In the genomic region with DNA sequence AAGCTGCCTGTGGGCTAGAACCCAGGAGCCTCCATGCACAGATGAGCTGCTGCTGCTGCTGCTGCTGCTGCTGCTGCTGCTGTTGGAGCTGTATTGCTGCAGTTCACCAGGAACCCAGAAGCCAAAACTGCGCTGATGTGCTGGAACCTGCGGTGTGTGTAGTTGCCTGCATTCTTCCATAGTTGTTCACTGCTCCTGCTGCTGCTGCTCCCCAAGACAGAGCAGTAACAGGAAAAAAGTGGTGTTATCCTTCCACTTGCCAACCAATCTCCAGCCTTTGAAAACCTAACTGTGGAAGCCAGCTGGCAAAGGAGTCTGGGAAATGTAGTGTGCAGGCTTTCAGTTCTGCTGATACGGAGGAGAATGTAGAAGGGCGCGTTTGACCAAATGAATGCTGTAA, we compare ENCODE assay signal across 13 cellular contexts. TPM values are rescaled to one million over a fixed set of nuclear protein-coding genes. Genes with fewer than 3 reads are reported as not detected.
DNase-seq lines count a peak whose midpoint lies in the region; ATAC-seq, FAIRE-seq and TF ChIP-seq lines count a peak whose summit lies in the region.
"Had no signal": no experiment of that assay in that cellular context is flagged by ENCODE, and none has a peak within 500 bp of the region (broad histone marks: within the 10 kb centered on the region; RNA-seq: fewer than 3 reads in every experiment).

No MANE protein-coding gene starts in this region.

- FAIRE-seq in HepG2 (lab: Jason Lieb, UNC): no peak
- FAIRE-seq: A204.1 had no signal

- in situ Hi-C loops in HepG2 (cut with HindIII; ENCODE audit: extremely low pct_ligation_motif_present, low pct_unique_long_range_greater_than_20kb): no loop called here

- peaks cover 90% of the 10 kb centered on the region for H3K79me2 ChIP-seq in HepG2 (ENCODE audit: insufficient read depth, low read length)

- H3K4me1 ChIP-seq in right atrium auricular region: peaks cover 0 to 36% of the 10 kb centered on the region in 2 donors
- peaks cover 65% of the 10 kb centered on the region for H3K4me1 ChIP-seq in HepG2 (ENCODE audit: insufficient read depth, low read length)
- peaks cover 3 to 11% of the 10 kb centered on the region in 2 donors for H3K4me1 ChIP-seq in aorta (ENCODE audit: control insufficient read depth in 1 of 2, insufficient read depth in 2 of 2, low read length in 2 of 2)

- TF ChIP-seq EP300 in HepG2 (IDR thresholded peaks at IDR 0.05; ENCODE audit: low read depth in 2 of 2, low read length in 2 of 2): no peak
- TF ChIP-seq EP300 in HepG2 (CRISPR knock-in tag; IDR thresholded peaks at IDR 0.05; ENCODE audit: borderline replicate concordance): no peak

- H3K27me3 Mint-ChIP-seq in stimulated activated naive CD8-positive, alpha-beta T cell treated with anti-CD3 and anti-CD28 coated beads, Interleukin-15, amount 100 ng/mL, for 72 hours: no peaks in the 10 kb centered on the region

- intact Hi-C loops in Right ventricle myocardium inferior (cut with DNase I) (no loop called here), HepG2 (cut with micrococcal nuclease; ENCODE audit: unreplicated experiment) (no loop called here), aorta (cut with DNase I) (no loop called here)

- TF ChIP-seq RAD21 in HepG2 (CRISPR knock-in tag; IDR thresholded peaks at IDR 0.05): no peak

- H3K4me3 Mint-ChIP-seq in stimulated activated naive CD8-positive, alpha-beta T cell treated with anti-CD3 and anti-CD28 coated beads, Interleukin-15, amount 100 ng/mL, for 72 hours: no peak overlapping the region

- POLR2A ChIA-PET in HepG2 (lab: Yijun Ruan, JAX): interaction anchor here (0.6 kb wide), 1 partner anchor 9 kb away, joined by 6 read pairs; no protein-coding TSS in a partner anchor

- CTCF ChIA-PET in HepG2 (lab: Yijun Ruan, JAX; ENCODE audit: low intra/inter-chr PET ratio, low total read pairs): no interaction called here

- no peak overlapping the region for H3K27ac ChIP-seq in right atrium auricular region
- no peak overlapping the region for H3K27ac ChIP-seq in HepG2 (ENCODE audit: extremely low read length, insufficient read depth, low read length)
- peak overlapping the region in 1 of 2 donors; percentile 49 for H3K27ac ChIP-seq in aorta (ENCODE audit: low read depth in 1 of 2, low read length in 2 of 2)
- H3K27ac ChIP-seq: VCaP had no signal

- no peak overlapping the region for H3K27ac Mint-ChIP-seq in stimulated activated naive CD8-positive, alpha-beta T cell treated with anti-CD3 and anti-CD28 coated beads, Interleukin-15, amount 100 ng/mL, for 72 hours

- H3K36me3 ChIP-seq in right atrium auricular region: no peaks in the 10 kb centered on the region
- 0 out of 5 replicates have a peak, but pooled peaks cover 0 to 5% of the 10 kb centered on the region in 2 experiments for H3K36me3 ChIP-seq in HepG2 (replicated peaks in 1 of 2; ENCODE audit: control insufficient read depth in 1 of 2, insufficient read depth in 2 of 2, low read length in 2 of 2)
- no peaks in the 10 kb centered on the region for H3K36me3 ChIP-seq in aorta (ENCODE audit: control insufficient read depth in 1 of 2, insufficient read depth in 2 of 2, low read length in 1 of 2)

- no peaks in the 10 kb centered on the region for H3K9me3 Mint-ChIP-seq in stimulated activated naive CD8-positive, alpha-beta T cell treated with anti-CD3 and anti-CD28 coated beads, Interleukin-15, amount 100 ng/mL, for 72 hours

- ATAC-seq in Right ventricle myocardium inferior (peak; percentile 32), HepG2 (no peak), aorta (ENCODE audit: low FRiP score) (peak; percentile 64), HG03139 (IDR thresholded peaks at IDR 0.05; ENCODE audit: unreplicated experiment) (no peak)
- no peak for ATAC-seq in stimulated activated naive CD8-positive, alpha-beta T cell treated with anti-CD3 and anti-CD28 coated beads, Interleukin-15, amount 100 ng/mL, for 72 hours

- no peak overlapping the region for H3K9ac ChIP-seq in HepG2 (ENCODE audit: insufficient read depth, low read depth, low read length)

- no peak overlapping the region for H2AFZ ChIP-seq in HepG2 (ENCODE audit: low read length)

- no TSS peak for BruUV-seq in HepG2 (replicated peaks; lab: Mats Ljungman, UMichigan)

- H3K4me3 ChIP-seq in right atrium auricular region (no peak overlapping the region), epithelial cell of esophagus (ENCODE audit: low read length) (no peak overlapping the region), HepG2 (replicated peaks in 1 of 3; ENCODE audit: insufficient read depth in 1 of 3, low read depth in 2 of 3, low read length in 3 of 3) (no peak overlapping the region), aorta (ENCODE audit: low read length in 2 of 2) (no peak overlapping the region)

- no peak for DNase-seq in Right ventricle myocardium inferior (ENCODE audit: missing footprints)
- no peak for DNase-seq in right atrium auricular region (ENCODE audit: low spot score)
- DNase-seq in epithelial cell of esophagus (ENCODE audit: low read depth): peak; percentile 69
- DNase-seq in HepG2 (ENCODE audit: low spot score): no peak
- peak in 1 of 2 donors; percentile 51 for DNase-seq in aorta
- no peak for DNase-seq in stimulated activated naive CD8-positive, alpha-beta T cell treated with anti-CD3 and anti-CD28 coated beads, Interleukin-15, amount 100 ng/mL, for 72 hours
- DNase-seq in UCSD-AML1 (lab: John Stamatoyannopoulos, UW; ENCODE audit: unreplicated experiment): no peak
- DNase-seq: effector CD4-positive, alpha-beta T cell; H7; NCI-H1436 had no signal

- 98% methylated on average over 5 of the region's 5 CpGs for WGBS in HepG2 (ENCODE audit: low lambda C conversion rate)
- WGBS in aorta, 2 donors: 6 to 9% methylated on average over 5 of the region's 5 CpGs

- H3K27me3 ChIP-seq in right atrium auricular region: no peaks in the 10 kb centered on the region
- H3K27me3 ChIP-seq in HepG2 (ENCODE audit: control insufficient read depth in 1 of 2, insufficient read depth in 2 of 2, low read length in 2 of 2): no peaks in the 10 kb centered on the region
- no peaks in the 10 kb centered on the region for H3K27me3 ChIP-seq in aorta (ENCODE audit: control insufficient read depth in 1 of 2, insufficient read depth in 2 of 2, low read length in 1 of 2)

- no peak for TF ChIP-seq POLR2A in HepG2 (IDR thresholded peaks at IDR 0.05; ENCODE audit: insufficient read depth in 1 of 2, low read depth in 2 of 2, low read length in 2 of 2)

- H4K20me1 ChIP-seq in HepG2 (ENCODE audit: insufficient read depth, low read length): peaks cover 35% of the 10 kb centered on the region

- TF ChIP-seq CTCF in right atrium auricular region (IDR thresholded peaks at IDR 0.05) (no peak), epithelial cell of esophagus (IDR thresholded peaks at IDR 0.05; ENCODE audit: insufficient read depth, low read depth, low read length, missing control alignments) (no peak), HepG2 (CRISPR knock-in tag; IDR thresholded peaks at IDR 0.05) (no peak)

- H3K4me2 ChIP-seq in HepG2 (ENCODE audit: low read depth, low read length): no peak overlapping the region

- H3K9me3 ChIP-seq in right atrium auricular region (no peaks in the 10 kb centered on the region), HepG2 (ENCODE audit: low read length) (no peaks in the 10 kb centered on the region), aorta (ENCODE audit: control insufficient read depth, low read length) (no peaks in the 10 kb centered on the region)

- peaks cover 34% of the 10 kb centered on the region for H3K4me1 Mint-ChIP-seq in stimulated activated naive CD8-positive, alpha-beta T cell treated with anti-CD3 and anti-CD28 coated beads, Interleukin-15, amount 100 ng/mL, for 72 hours

RNA-seq across cellular contexts. Expression of gene ARHGAP35, which starts 37.9 kb away (rescaled TPM):
- total RNA-seq in Right ventricle myocardium inferior (64.4 TPM), right atrium auricular region (10 to 100 TPM; 59.1 to 76.5 TPM), HepG2 (2016; rRNA removed; fragmentation: Illumina TruSeq; extraction: Trizol) (30.1 and 39.9 TPM in 2 replicates), aorta (10 to 100 TPM; 60.6 to 64.4 TPM)
- 7.4 and 8.7 TPM in 2 replicates for total RNA-seq in HepG2 (2016; cell fraction: cytosol; rRNA removed; fragmentation: Illumina TruSeq; extraction: Trizol; ENCODE audit: low read depth)
- 30.9 and 34.3 TPM in 2 replicates for total RNA-seq in HepG2 (2016; cell fraction: insoluble cytoplasmic fraction; rRNA removed; fragmentation: Illumina TruSeq; extraction: Trizol)
- 22.3 and 27.4 TPM in 2 replicates for total RNA-seq in HepG2 (2016; cell fraction: membrane; rRNA removed; fragmentation: Illumina TruSeq; extraction: Trizol)
- 30.0 and 36.8 TPM in 2 replicates for total RNA-seq in HepG2 (2016; cell fraction: nucleus; rRNA removed; fragmentation: Illumina TruSeq; extraction: Trizol)
- polyA plus RNA-seq in HepG2 (2011; rRNA removed) (28.3 and 30.2 TPM in 2 replicates), aorta (10 to 100 TPM; 11.0 to 15.7 TPM)
- 19.6 and 22.6 TPM in 2 replicates for polyA plus RNA-seq in HepG2 (2011; cell fraction: cytosol; rRNA removed)
- 21.7 and 24.1 TPM in 2 replicates for polyA plus RNA-seq in HepG2 (2011; cell fraction: nucleus; rRNA removed)
- 33.6 and 34.8 TPM in 2 replicates for polyA plus RNA-seq in HepG2 (2012)
- 1.4 and 1.7 TPM in 2 replicates for polyA plus RNA-seq in HepG2 (2016; cell fraction: cytosol; fragmentation: Illumina TruSeq; extraction: Trizol; ENCODE audit: low read depth)
- polyA plus RNA-seq in HepG2 (2016; cell fraction: insoluble cytoplasmic fraction; fragmentation: Illumina TruSeq; extraction: Trizol; ENCODE audit: low read depth): 17.7 and 24.1 TPM in 2 replicates
- polyA plus RNA-seq in HepG2 (2016; cell fraction: membrane; fragmentation: Illumina TruSeq; extraction: Trizol; ENCODE audit: low read depth): 3.9 and 5.5 TPM in 2 replicates
- polyA plus RNA-seq in HepG2 (2016; cell fraction: nucleus; fragmentation: Illumina TruSeq; extraction: Trizol; ENCODE audit: insufficient read depth, low read depth): 28.8 and 32.3 TPM in 2 replicates
- 33.9 and 80.3 TPM in 2 replicates for polyA minus RNA-seq in HepG2 (2011; rRNA and poly(A)+ RNA removed; ENCODE audit: low replicate concordance)
- 28.8 and 37.8 TPM in 2 replicates for polyA minus RNA-seq in HepG2 (2011; cell fraction: cytosol; rRNA and poly(A)+ RNA removed)
- polyA minus RNA-seq in HepG2 (2011; cell fraction: nucleus; rRNA and poly(A)+ RNA removed): 41.6 and 55.4 TPM in 2 replicates

RNA-seq across cellular contexts. Expression of gene AP2S1, which starts 48.1 kb away (rescaled TPM):
- total RNA-seq in Right ventricle myocardium inferior (94.7 TPM), right atrium auricular region (100 to 1,000 TPM in 1 of 2 donors, 10 to 100 TPM in 1; 61.0 to 103 TPM), HepG2 (2016; rRNA removed; fragmentation: Illumina TruSeq; extraction: Trizol) (86.1 and 94.9 TPM in 2 replicates), aorta (100 to 1,000 TPM in 1 of 2 donors, 10 to 100 TPM in 1; 98.3 to 119 TPM)
- 77.4 and 107 TPM in 2 replicates for total RNA-seq in HepG2 (2016; cell fraction: cytosol; rRNA removed; fragmentation: Illumina TruSeq; extraction: Trizol; ENCODE audit: low read depth)
- total RNA-seq in HepG2 (2016; cell fraction: insoluble cytoplasmic fraction; rRNA removed; fragmentation: Illumina TruSeq; extraction: Trizol): 86.7 and 87.8 TPM in 2 replicates
- total RNA-seq in HepG2 (2016; cell fraction: membrane; rRNA removed; fragmentation: Illumina TruSeq; extraction: Trizol): 72.8 and 102 TPM in 2 replicates
- 32.5 and 36.8 TPM in 2 replicates for total RNA-seq in HepG2 (2016; cell fraction: nucleus; rRNA removed; fragmentation: Illumina TruSeq; extraction: Trizol)
- polyA plus RNA-seq in HepG2 (2011; rRNA removed) (45.2 and 45.3 TPM in 2 replicates), aorta (100 to 1,000 TPM in 1 of 2 donors, 10 to 100 TPM in 1; 90.0 to 121 TPM)
- polyA plus RNA-seq in HepG2 (2011; cell fraction: cytosol; rRNA removed): 60.1 and 80.0 TPM in 2 replicates
- polyA plus RNA-seq in HepG2 (2011; cell fraction: nucleus; rRNA removed): 24.9 and 30.3 TPM in 2 replicates
- polyA plus RNA-seq in HepG2 (2012): 32.6 and 51.2 TPM in 2 replicates
- polyA plus RNA-seq in HepG2 (2016; cell fraction: cytosol; fragmentation: Illumina TruSeq; extraction: Trizol; ENCODE audit: low read depth): 104 and 131 TPM in 2 replicates
- polyA plus RNA-seq in HepG2 (2016; cell fraction: insoluble cytoplasmic fraction; fragmentation: Illumina TruSeq; extraction: Trizol; ENCODE audit: low read depth): 99.5 and 113 TPM in 2 replicates
- polyA plus RNA-seq in HepG2 (2016; cell fraction: membrane; fragmentation: Illumina TruSeq; extraction: Trizol; ENCODE audit: low read depth): 79.5 and 101 TPM in 2 replicates
- 58.8 and 65.6 TPM in 2 replicates for polyA plus RNA-seq in HepG2 (2016; cell fraction: nucleus; fragmentation: Illumina TruSeq; extraction: Trizol; ENCODE audit: insufficient read depth, low read depth)
- 39.3 and 98.7 TPM in 2 replicates for polyA minus RNA-seq in HepG2 (2011; rRNA and poly(A)+ RNA removed; ENCODE audit: low replicate concordance)
- 20.1 and 31.3 TPM in 2 replicates for polyA minus RNA-seq in HepG2 (2011; cell fraction: cytosol; rRNA and poly(A)+ RNA removed)
- polyA minus RNA-seq in HepG2 (2011; cell fraction: nucleus; rRNA and poly(A)+ RNA removed): 8.5 and 11.1 TPM in 2 replicates

Comparison
In these comparisons a context has a peak if more than half of its experiments do, and no peak if none do; other contexts are left out.
1. ATAC-seq: peak in Right ventricle myocardium inferior (single experiment) and aorta (single experiment); none in HepG2 (single experiment), stimulated activated naive CD8-positive, alpha-beta T cell treated with anti-CD3 and anti-CD28 coated beads, Interleukin-15, amount 100 ng/mL, for 72 hours (single experiment) and HG03139 (single experiment).